ENCODE assay signal across 8 cellular contexts in genomic region chr11:43943357-43943930, GRCh38. TPM values are rescaled to one million over a fixed set of nuclear protein-coding genes. Genes with fewer than 3 reads are reported as not detected.
DNase-seq lines count a peak whose midpoint lies in the region; ATAC-seq and TF ChIP-seq lines count a peak whose summit lies in the region.

No MANE protein-coding gene starts in this region.

- no peak for DNase-seq in CD14-positive monocyte (ENCODE audit: low spot score)
- peak; percentile 21 for DNase-seq in M059J (ENCODE audit: low read depth)
- no peak for DNase-seq in naive B cell
- DNase-seq in H4 (ENCODE audit: low spot score) = no peak
- no peak for DNase-seq in COLO829 (ENCODE audit: low spot score)
- no peak for DNase-seq in A172 (ENCODE audit: low spot score)

- no peak for ATAC-seq in naive B cell (ENCODE audit: low read depth in 2 of 2)
- ATAC-seq in GM18858 (IDR thresholded peaks at IDR 0.05; ENCODE audit: unreplicated experiment) = no peak

- peak overlapping the region; percentile 69 to 94 for H3K4me3 Mint-ChIP-seq in CD14-positive monocyte
- H3K4me3 Mint-ChIP-seq in naive B cell = peak overlapping the region; percentile 73 to 95 (median 90)

- peaks cover 0 to 6% of the 10 kb centered on the region in 2 donors for H3K36me3 Mint-ChIP-seq in CD14-positive monocyte
- peaks cover 0 to 16% of the 10 kb centered on the region in 2 donors for H3K36me3 Mint-ChIP-seq in naive B cell

- intact Hi-C loops in CD14-positive monocyte (cut with micrococcal nuclease) = loop anchor here in 1 of 2 donors (5.0 kb wide), 1 partner anchor 51 kb away; no protein-coding TSS in a partner anchor

- H3K27ac ChIP-seq in cingulate gyrus (ENCODE audit: low read depth, low read length) = peak overlapping the region; percentile 83

- H3K27ac Mint-ChIP-seq in CD14-positive monocyte (peak overlapping the region in 1 of 7 donors; percentile 80), naive B cell (peak overlapping the region in 1 of 6 donors; percentile 9)

- H3K4me1 Mint-ChIP-seq in CD14-positive monocyte (peaks cover 26% of the 10 kb centered on the region), naive B cell (peaks cover 10 to 14% (median 13%) of the 10 kb centered on the region in 3 donors)

- TF ChIP-seq CTCF in CD14-positive monocyte (IDR thresholded peaks at IDR 0.05) = no peak

- peaks cover 0 to 12% (median 7%) of the 10 kb centered on the region in 7 donors for H3K9me3 Mint-ChIP-seq in CD14-positive monocyte
- H3K9me3 Mint-ChIP-seq in naive B cell = peaks cover 0 to 2% (median 0%) of the 10 kb centered on the region in 7 donors

- H3K27me3 Mint-ChIP-seq in CD14-positive monocyte (ENCODE audit: low read depth in 3 of 3) (peaks cover 44 to 69% (median 66%) of the 10 kb centered on the region in 3 donors), naive B cell (peaks cover 47 to 76% (median 64%) of the 10 kb centered on the region in 3 donors)

RNA-seq across cellular contexts. Expression of gene C11orf96, which starts 1.0 kb away (rescaled TPM):
- not detected for polyA plus RNA-seq in CD14-positive monocyte
- 1.6 and 5.3 TPM in 2 replicates for total RNA-seq in M059J (2014; rRNA removed; shearing (Covaris generic))
- polyA plus RNA-seq in naive B cell (ENCODE audit: low read depth in 6 of 6) = under 1 TPM in 1 of 6 donors, not detected in 5; 0.69 TPM
- total RNA-seq in H4 (2014; rRNA removed; shearing (Covaris generic)) = 2.7 TPM in 2 replicates
- total RNA-seq in A172 (2014; rRNA removed; shearing (Covaris generic)) = 0.36 and 0.53 TPM in 2 replicates
